10 cellular contexts compared by ENCODE assay signal in the genomic region with DNA sequence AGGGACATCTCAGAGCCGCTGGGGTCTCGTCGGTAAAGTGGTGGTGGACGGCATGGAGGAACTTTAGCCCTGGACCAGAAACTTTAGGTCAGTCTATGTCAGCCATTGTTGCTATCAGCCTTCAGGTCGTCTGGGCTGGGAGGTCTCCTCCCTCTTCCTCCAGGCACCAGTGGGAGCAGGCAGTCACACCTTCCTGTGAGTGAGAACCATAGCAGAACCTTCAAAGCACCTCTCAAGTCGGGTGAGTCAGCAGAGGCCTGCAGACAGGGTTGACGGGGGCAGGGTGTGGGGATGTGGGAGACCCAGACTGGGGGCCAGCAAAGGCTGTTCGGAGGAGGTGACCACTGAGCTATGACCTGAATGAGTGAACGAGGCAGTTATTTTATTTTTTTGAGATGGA. TPM values are rescaled to one million over a fixed set of nuclear protein-coding genes. Genes with fewer than 3 reads are reported as not detected.
DNase-seq lines count a peak whose midpoint lies in the region; ATAC-seq lines count a peak whose summit lies in the region.
"Had no signal": no experiment of that assay in that cellular context is flagged by ENCODE, and none has a peak within 500 bp of the region (broad histone marks: within the 10 kb centered on the region; RNA-seq: fewer than 3 reads in every experiment).

No MANE protein-coding gene starts in this region.

- no peaks in the 10 kb centered on the region for H3K9me3 ChIP-seq in aorta (ENCODE audit: control insufficient read depth, low read length)

- no peak for ATAC-seq in GM21526 (IDR thresholded peaks at IDR 0.05; ENCODE audit: low FRiP score, unreplicated experiment)
- ATAC-seq in aorta (ENCODE audit: low FRiP score): no peak

- no peaks in the 10 kb centered on the region for H3K27me3 ChIP-seq in aorta (ENCODE audit: control insufficient read depth in 1 of 2, insufficient read depth in 2 of 2, low read length in 1 of 2)

- no peaks in the 10 kb centered on the region for H3K36me3 ChIP-seq in aorta (ENCODE audit: control insufficient read depth in 1 of 2, insufficient read depth in 2 of 2, low read length in 1 of 2)

- no peak overlapping the region for H3K27ac ChIP-seq in aorta (ENCODE audit: low read depth in 1 of 2, low read length in 2 of 2)
- no peak overlapping the region for H3K27ac ChIP-seq in substantia nigra (ENCODE audit: low read depth, low read length, poor library complexity, severe bottlenecking)

- intact Hi-C loops in aorta (cut with DNase I): no loop called here

- no peak overlapping the region for H3K4me3 ChIP-seq in aorta (ENCODE audit: low read length in 2 of 2)
- H3K4me3 ChIP-seq: skin epidermis had no signal

- WGBS in aorta, 2 donors: 80 to 84% methylated on average over 9 of the region's 9 CpGs

- peak; percentile 95 for DNase-seq in NCI-H226
- peak; percentile 52 for DNase-seq in activated CD8-positive, alpha-beta memory T cell treated with anti-CD3 and anti-CD28 coated beads, Interleukin-2, amount 50 U/mL, for 4 hours
- peak; percentile 84 for DNase-seq in glomerular visceral epithelial cell (ENCODE audit: extremely low spot score)
- DNase-seq in stimulated activated CD4-positive, alpha-beta T cell treated with anti-CD3 and anti-CD28 coated beads, TNF-alpha, amount 100 ng/mL, for 24 hours (ENCODE audit: low read depth in 3 of 3): peak in 2 of 3 experiments; percentile 30 to 57
- DNase-seq in aorta: no peak
- DNase-seq in substantia nigra (lab: John Stamatoyannopoulos, UW): no peak
- DNase-seq: left cardiac atrium, NCI-H526 treated with DMSO at 0.1 percent for 48 hours had no signal

- H3K4me1 ChIP-seq in aorta (ENCODE audit: control insufficient read depth in 1 of 2, insufficient read depth in 2 of 2, low read length in 2 of 2): no peaks in the 10 kb centered on the region

RNA-seq across cellular contexts. Expression of gene SBNO2, which starts 15.4 kb away (rescaled TPM):
- 100 to 1,000 TPM in 1 of 2 donors, 10 to 100 TPM in 1; 97.2 to 165 TPM for total RNA-seq in aorta
- polyA plus RNA-seq in aorta: 10 to 100 TPM; 11.0 to 53.3 TPM

RNA-seq across cellular contexts. Expression of gene STK11, which starts 16.2 kb away (rescaled TPM):
- total RNA-seq in aorta: 10 to 100 TPM; 39.4 to 59.5 TPM
- polyA plus RNA-seq in aorta: 10 to 100 TPM; 30.1 to 58.9 TPM

RNA-seq across cellular contexts. Expression of gene CBARP, which starts 48.4 kb away (rescaled TPM):
- total RNA-seq in aorta: 1 to 10 TPM; 3.0 to 3.7 TPM
- polyA plus RNA-seq in aorta: 1 to 10 TPM in 1 of 2 donors, under 1 TPM in 1; 0.88 to 1.1 TPM

RNA-seq across cellular contexts. Expression of gene ATP5F1D, which starts 52.1 kb away (rescaled TPM):
- total RNA-seq in aorta: 100 to 1,000 TPM in 1 of 2 donors, 10 to 100 TPM in 1; 92.8 to 102 TPM
- polyA plus RNA-seq in aorta: 100 to 1,000 TPM; 131 to 164 TPM

RNA-seq across cellular contexts. Expression of gene MIDN, which starts 59.0 kb away (rescaled TPM):
- total RNA-seq in aorta: 100 to 1,000 TPM; 112 to 121 TPM
- 10 to 100 TPM; 11.8 to 27.4 TPM for polyA plus RNA-seq in aorta

Comparison
In these comparisons a context has a peak if more than half of its experiments do, and no peak if none do; other contexts are left out.
1. DNase-seq: peak in NCI-H226 (single experiment), activated CD8-positive, alpha-beta memory T cell treated with anti-CD3 and anti-CD28 coated beads, Interleukin-2, amount 50 U/mL, for 4 hours (single experiment), glomerular visceral epithelial cell (single experiment) and stimulated activated CD4-positive, alpha-beta T cell treated with anti-CD3 and anti-CD28 coated beads, TNF-alpha, amount 100 ng/mL, for 24 hours (2 of 3); none in aorta (0 of 2) and substantia nigra (0 of 49).